ENCODE assay signal across 17 cellular contexts in genomic region chr16:23521965-23522364, GRCh38. TPM values are rescaled to one million over a fixed set of nuclear protein-coding genes. Genes with fewer than 3 reads are reported as not detected.
DNase-seq lines count a peak whose midpoint lies in the region; ATAC-seq and TF ChIP-seq lines count a peak whose summit lies in the region.
"Had no signal": no experiment of that assay in that cellular context is flagged by ENCODE, and none has a peak within 500 bp of the region (broad histone marks: within the 10 kb centered on the region; RNA-seq: fewer than 3 reads in every experiment).

No MANE protein-coding gene starts in this region.

- POLR2A ChIA-PET in SK-N-SH (lab: Yijun Ruan, JAX): no interaction called here

- peak overlapping the region; percentile 90 for H3K4me2 ChIP-seq in DOHH2 (ENCODE audit: low read length)
- no peak overlapping the region for H3K4me2 ChIP-seq in OCI-LY1 (ENCODE audit: low read length)
- H3K4me2 ChIP-seq in SK-N-SH: no peak overlapping the region
- H3K4me2 ChIP-seq: A549, BLaER1, GM23338 had no signal

- H3K9me2 ChIP-seq in DOHH2 (replicated peaks; ENCODE audit: control insufficient read depth, low read length): no peaks in the 10 kb centered on the region
- no peaks in the 10 kb centered on the region for H3K9me2 ChIP-seq in OCI-LY1 (ENCODE audit: low read depth, low read length)
- no peaks in the 10 kb centered on the region for H3K9me2 ChIP-seq in SK-N-SH

- no peaks in the 10 kb centered on the region for H3K9me3 Mint-ChIP-seq in memory B cell
- H3K9me3 Mint-ChIP-seq in stimulated activated memory B cell treated with anti-CD40 and anti-IgM and Interleukin-4, amounts not matched to agents 10 μg/mL and 1 μg/mL and 100 μg/mL, for 72 hours: no peaks in the 10 kb centered on the region
- H3K9me3 Mint-ChIP-seq: CD4-positive, alpha-beta T cell; GM23338; H9 had no signal

- H3K9ac ChIP-seq in OCI-LY1 (ENCODE audit: low read length): no peak overlapping the region
- H3K9ac ChIP-seq in SK-N-SH: no peak overlapping the region
- H3K9ac ChIP-seq: BLaER1 had no signal

- no peak for TF ChIP-seq CTCF in DOHH2 (IDR thresholded peaks at IDR 0.05; ENCODE audit: low read depth, low read length, poor library complexity, severe bottlenecking)
- no peak for TF ChIP-seq CTCF in OCI-LY1 (IDR thresholded peaks at IDR 0.05; ENCODE audit: low read length)
- no peak for TF ChIP-seq CTCF in SK-N-SH (IDR thresholded peaks at IDR 0.05)
- TF ChIP-seq CTCF in spleen (IDR thresholded peaks at IDR 0.05 in 8 of 11, conservative IDR thresholded peaks at IDR 0.05 in 3 of 11): no peak

- 97% methylated on average over 4 of the region's 4 CpGs for WGBS in SK-N-SH (ENCODE audit: low lambda C conversion rate)
- WGBS in spleen, 5 donors: 92 to 97% (median 95%) methylated on average over 4 of the region's 4 CpGs

- no peaks in the 10 kb centered on the region for H3K27me3 Mint-ChIP-seq in memory B cell
- H3K27me3 Mint-ChIP-seq in stimulated activated memory B cell treated with anti-CD40 and anti-IgM and Interleukin-4, amounts not matched to agents 10 μg/mL and 1 μg/mL and 100 μg/mL, for 72 hours: no peaks in the 10 kb centered on the region
- H3K27me3 Mint-ChIP-seq: CD4-positive, alpha-beta T cell had no signal

- H3F3A ChIP-seq in DOHH2 (ENCODE audit: control insufficient read depth, insufficient read depth) (peaks cover 53% of the 10 kb centered on the region), OCI-LY1 (ENCODE audit: insufficient read depth, low read length) (no peaks in the 10 kb centered on the region), SK-N-SH (replicated peaks; ENCODE audit: insufficient read depth) (no peaks in the 10 kb centered on the region)

- peaks cover 17% of the 10 kb centered on the region for H3K36me3 Mint-ChIP-seq in memory B cell
- peaks cover 48% of the 10 kb centered on the region for H3K36me3 Mint-ChIP-seq in stimulated activated memory B cell treated with anti-CD40 and anti-IgM and Interleukin-4, amounts not matched to agents 10 μg/mL and 1 μg/mL and 100 μg/mL, for 72 hours

- H3K4me3 ChIP-seq in DOHH2 (ENCODE audit: low read length) (peak overlapping the region; percentile 69), OCI-LY1 (ENCODE audit: low read depth, low read length, poor library complexity, severe bottlenecking) (no peak overlapping the region), SK-N-SH (ENCODE audit: low read depth in 2 of 2, low read length in 1 of 2) (no peak overlapping the region), spleen (no peak overlapping the region)
- H3K4me3 ChIP-seq: A549, BLaER1, GM23338 had no signal

- H3K27me3 ChIP-seq in DOHH2 (ENCODE audit: control insufficient read depth, low read length) (no peaks in the 10 kb centered on the region), OCI-LY1 (ENCODE audit: insufficient read depth, low read length) (no peaks in the 10 kb centered on the region), SK-N-SH (ENCODE audit: insufficient read depth) (no peaks in the 10 kb centered on the region), spleen (replicated peaks in 1 of 7) (no peaks in the 10 kb centered on the region)
- H3K27me3 ChIP-seq: BLaER1 had no signal

- peaks cover 4% of the 10 kb centered on the region; the same call in 1 of the 2 replicates for H3K79me2 ChIP-seq in DOHH2 (ENCODE audit: control insufficient read depth, low read length)
- H3K79me2 ChIP-seq in OCI-LY1 (ENCODE audit: insufficient read depth, low read length): no peaks in the 10 kb centered on the region
- H3K79me2 ChIP-seq in SK-N-SH (ENCODE audit: insufficient read depth): no peaks in the 10 kb centered on the region

- TF ChIP-seq RAD21 in SK-N-SH (IDR thresholded peaks at IDR 0.05; ENCODE audit: low read length): no peak

- H4K20me1 ChIP-seq in DOHH2 (ENCODE audit: control insufficient read depth, insufficient read depth, low read depth, low read length): no peaks in the 10 kb centered on the region
- H4K20me1 ChIP-seq in OCI-LY1 (ENCODE audit: insufficient read depth, low read length): no peaks in the 10 kb centered on the region
- no peaks in the 10 kb centered on the region for H4K20me1 ChIP-seq in SK-N-SH (ENCODE audit: insufficient read depth)
- H4K20me1 ChIP-seq: BLaER1 had no signal

- H3K4me1 ChIP-seq in DOHH2 (ENCODE audit: control insufficient read depth, low read length) (peaks cover 73% of the 10 kb centered on the region), OCI-LY1 (ENCODE audit: insufficient read depth, low read length, severe bottlenecking) (peaks cover 47% of the 10 kb centered on the region), SK-N-SH (ENCODE audit: control insufficient read depth in 1 of 2, insufficient read depth in 2 of 2, low read depth in 1 of 2, low read length in 1 of 2) (no peaks in the 10 kb centered on the region), spleen (peaks cover 8 to 51% (median 38%) of the 10 kb centered on the region in 6 donors)
- H3K4me1 ChIP-seq: A549 had no signal

- ATAC-seq in memory B cell (ENCODE audit: low read depth) (no peak), HG03521 (IDR thresholded peaks at IDR 0.05; ENCODE audit: unreplicated experiment) (no peak)
- no peak for ATAC-seq in stimulated activated memory B cell treated with anti-CD40 and anti-IgM and Interleukin-4, amounts not matched to agents 10 μg/mL and 1 μg/mL and 100 μg/mL, for 72 hours
- ATAC-seq: A549, GM23338 had no signal

- peaks cover 6% of the 10 kb centered on the region for H3K9me3 ChIP-seq in DOHH2 (ENCODE audit: control insufficient read depth, insufficient read depth, low read length)
- H3K9me3 ChIP-seq in OCI-LY1 (ENCODE audit: low read length): no peaks in the 10 kb centered on the region
- H3K9me3 ChIP-seq in SK-N-SH: no peaks in the 10 kb centered on the region
- no peaks in the 10 kb centered on the region for H3K9me3 ChIP-seq in spleen
- H3K9me3 ChIP-seq: A549, BLaER1 had no signal

- no peak for TF ChIP-seq POLR2A in spleen (IDR thresholded peaks at IDR 0.05)

- CTCF ChIA-PET in SK-N-SH (lab: Yijun Ruan, JAX): interaction anchor here (1.2 kb wide), 1 partner anchor 10 kb away, joined by 4 read pairs; no protein-coding TSS in a partner anchor

- intact Hi-C loops in spleen (cut with DNase I; ENCODE audit: low total_unique reads): no loop called here

- TF ChIP-seq EP300 in SK-N-SH (IDR thresholded peaks at IDR 0.05; ENCODE audit: borderline replicate concordance in 1 of 2, low read depth in 1 of 2, low read length in 1 of 2): no peak

- H3K4me3 Mint-ChIP-seq in memory B cell: no peak overlapping the region
- H3K4me3 Mint-ChIP-seq in stimulated activated memory B cell treated with anti-CD40 and anti-IgM and Interleukin-4, amounts not matched to agents 10 μg/mL and 1 μg/mL and 100 μg/mL, for 72 hours: no peak overlapping the region
- H3K4me3 Mint-ChIP-seq: CD4-positive, alpha-beta T cell; GM23338; H9 had no signal

- H3K36me3 ChIP-seq in DOHH2 (ENCODE audit: control insufficient read depth, low read length) (peaks cover 53% of the 10 kb centered on the region), OCI-LY1 (ENCODE audit: insufficient read depth, low read length) (peaks cover 58% of the 10 kb centered on the region), SK-N-SH (replicated peaks in 1 of 2; ENCODE audit: control insufficient read depth in 1 of 2, insufficient read depth in 2 of 2, low read length in 1 of 2) (peaks cover 27 to 34% of the 10 kb centered on the region in 2 experiments), spleen (peaks cover 0 to 60% (median 23%) of the 10 kb centered on the region in 6 donors)

- H3K27ac Mint-ChIP-seq in memory B cell: peak overlapping the region; percentile 17
- peak overlapping the region; percentile 75 for H3K27ac Mint-ChIP-seq in stimulated activated memory B cell treated with anti-CD40 and anti-IgM and Interleukin-4, amounts not matched to agents 10 μg/mL and 1 μg/mL and 100 μg/mL, for 72 hours
- H3K27ac Mint-ChIP-seq: CD4-positive, alpha-beta T cell; GM23338; H9 had no signal

- H3K27ac ChIP-seq in DOHH2 (ENCODE audit: low read depth, low read length): peak overlapping the region; percentile 100
- peak overlapping the region; percentile 95 for H3K27ac ChIP-seq in OCI-LY1 (ENCODE audit: low read depth, low read length, poor library complexity, severe bottlenecking)
- H3K27ac ChIP-seq in SK-N-SH (ENCODE audit: low read depth in 2 of 2, low read length in 1 of 2): no peak overlapping the region
- peak overlapping the region in 1 of 8 donors; percentile 83 for H3K27ac ChIP-seq in spleen
- H3K27ac ChIP-seq: A549, BLaER1 had no signal

- DNase-seq in memory B cell (ENCODE audit: low spot score in 2 of 2) (no peak), SK-N-SH (no peak), spleen (no peak), NCI-H1417 (lab: John Stamatoyannopoulos, UW) (no peak)
- DNase-seq: Calu3; CD4-positive, alpha-beta T cell; DMS 273 treated with DMSO at 0.1 percent for 48 hours; H9; IMR-90; KBM-7 had no signal

- H2AFZ ChIP-seq in OCI-LY1 (ENCODE audit: low read length) (no peak overlapping the region), SK-N-SH (ENCODE audit: low read depth) (no peak overlapping the region)
- H2AFZ ChIP-seq: GM23338 had no signal

- H3K4me1 Mint-ChIP-seq in memory B cell: peaks cover 22% of the 10 kb centered on the region
- H3K4me1 Mint-ChIP-seq in stimulated activated memory B cell treated with anti-CD40 and anti-IgM and Interleukin-4, amounts not matched to agents 10 μg/mL and 1 μg/mL and 100 μg/mL, for 72 hours: peaks cover 42% of the 10 kb centered on the region
- H3K4me1 Mint-ChIP-seq: GM23338, H9 had no signal

TF ChIP-seq in SK-N-SH, 30 proteins besides CTCF, POLR2A, EP300 and RAD21 (continues in another document):
- TF ChIP-seq USF1 (IDR thresholded peaks at IDR 0.05; ENCODE audit: borderline replicate concordance, low read depth): no peak
- no peak for TF ChIP-seq JUND (IDR thresholded peaks at IDR 0.05)

RNA-seq across cellular contexts. Expression of gene GGA2, which starts 11.7 kb away (rescaled TPM):
- polyA plus RNA-seq in SK-N-SH (2012; rRNA removed) (23.4 and 29.2 TPM in 2 replicates), spleen (10 to 100 TPM; 49.4 to 57.2 (median 56.6) TPM)
- polyA plus RNA-seq in SK-N-SH (2012; cell fraction: cytosol; rRNA removed): 19.9 and 23.9 TPM in 2 replicates
- 52.4 and 82.2 TPM in 2 replicates for polyA plus RNA-seq in SK-N-SH (2012; cell fraction: nucleus; rRNA removed)
- 100 to 1,000 TPM; 131 to 179 (median 152) TPM for total RNA-seq in spleen

RNA-seq across cellular contexts. Expression of gene EARS2, which starts 35.2 kb away (rescaled TPM):
- polyA plus RNA-seq in SK-N-SH (2012; rRNA removed) (23.2 and 37.4 TPM in 2 replicates), spleen (10 to 100 TPM in 1 of 3 donors, 1 to 10 TPM in 2; 9.8 to 10.0 (median 9.9) TPM)
- polyA plus RNA-seq in SK-N-SH (2012; cell fraction: cytosol; rRNA removed): 19.1 and 24.7 TPM in 2 replicates
- polyA plus RNA-seq in SK-N-SH (2012; cell fraction: nucleus; rRNA removed): 53.3 and 71.1 TPM in 2 replicates
- total RNA-seq in spleen: 10 to 100 TPM; 10.7 to 21.8 (median 19.3) TPM

RNA-seq across cellular contexts. Expression of gene UBFD1, which starts 35.6 kb away (rescaled TPM):
- polyA plus RNA-seq in SK-N-SH (2012; rRNA removed) (66.1 and 68.9 TPM in 2 replicates), spleen (1 to 10 TPM; 4.2 to 9.1 (median 6.5) TPM)
- 53.4 and 67.1 TPM in 2 replicates for polyA plus RNA-seq in SK-N-SH (2012; cell fraction: cytosol; rRNA removed)
- polyA plus RNA-seq in SK-N-SH (2012; cell fraction: nucleus; rRNA removed): 129 and 153 TPM in 2 replicates
- 10 to 100 TPM; 39.0 to 63.7 (median 43.4) TPM for total RNA-seq in spleen

Comparison
In these comparisons a context has a peak if more than half of its experiments do, and no peak if none do; other contexts are left out.
1. H3K27ac ChIP-seq: peak in DOHH2 (single experiment) and OCI-LY1 (single experiment); none in SK-N-SH (0 of 2).